Comparison of ENCODE assay signal across 1 cellular context in the genomic region with DNA sequence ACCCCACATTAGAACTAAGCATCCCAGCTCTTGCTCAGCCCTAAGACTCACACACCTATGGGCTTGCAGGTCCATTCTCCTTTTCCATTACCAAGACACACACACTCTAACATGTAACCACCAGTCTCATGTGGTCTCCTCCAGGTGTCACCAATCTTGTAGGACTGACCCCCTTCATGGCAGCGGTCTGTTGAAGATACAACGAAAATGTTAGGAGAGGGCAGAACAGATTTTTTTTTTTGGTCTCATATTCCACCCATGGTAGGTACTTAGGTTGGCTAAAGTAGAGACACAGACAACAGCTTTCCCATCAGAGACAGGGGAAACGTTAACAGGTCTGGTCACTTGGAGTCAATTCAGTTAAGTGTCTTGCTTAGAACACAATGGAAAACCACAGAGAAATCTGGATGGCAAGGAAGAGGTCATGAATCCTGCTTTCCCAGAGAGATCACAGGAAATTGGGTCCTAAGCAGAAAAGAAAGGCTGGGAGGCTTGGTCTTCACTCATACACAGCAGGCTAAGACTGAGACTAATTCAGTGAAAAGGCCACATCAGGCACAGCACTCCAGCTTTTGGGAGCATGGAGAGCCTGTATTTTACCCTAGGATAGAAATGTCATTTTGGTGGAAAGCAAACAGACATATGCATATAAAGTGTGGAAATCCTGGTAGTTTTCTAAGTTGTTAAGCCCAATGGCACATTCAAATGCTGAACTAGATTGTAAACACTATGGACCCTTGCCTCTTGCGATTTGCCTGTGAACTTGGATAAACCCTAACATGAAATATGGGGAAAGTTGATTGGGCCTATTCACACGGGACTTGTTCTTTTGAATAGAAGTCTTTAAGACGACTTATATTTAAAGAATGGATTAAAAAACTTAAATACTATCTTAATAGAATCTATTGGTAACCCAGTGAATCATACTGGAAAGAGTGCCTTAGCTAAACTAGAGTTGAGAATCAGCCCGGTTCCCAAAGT.
TF ChIP-seq lines count a peak whose summit lies in the region.

No MANE protein-coding gene starts in this region.

TF ChIP-seq in HepG2, 621 proteins besides CTCF, POLR2A, EP300 and RAD21 (continued from another document):
- TF ChIP-seq, protein P1, sequence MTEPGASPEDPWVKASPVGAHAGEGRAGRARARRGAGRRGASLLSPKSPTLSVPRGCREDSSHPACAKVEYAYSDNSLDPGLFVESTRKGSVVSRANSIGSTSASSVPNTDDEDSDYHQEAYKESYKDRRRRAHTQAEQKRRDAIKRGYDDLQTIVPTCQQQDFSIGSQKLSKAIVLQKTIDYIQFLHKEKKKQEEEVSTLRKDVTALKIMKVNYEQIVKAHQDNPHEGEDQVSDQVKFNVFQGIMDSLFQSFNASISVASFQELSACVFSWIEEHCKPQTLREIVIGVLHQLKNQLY (CRISPR knock-in tag; IDR thresholded peaks at IDR 0.05), result no peak
- peak; percentile 86; the same call in 1 of the 2 replicates for TF ChIP-seq SSRP1 (CRISPR knock-in tag; IDR thresholded peaks at IDR 0.05)
- no peak for TF ChIP-seq ZKSCAN5 (CRISPR knock-in tag; IDR thresholded peaks at IDR 0.05)
- TF ChIP-seq, protein P2, sequence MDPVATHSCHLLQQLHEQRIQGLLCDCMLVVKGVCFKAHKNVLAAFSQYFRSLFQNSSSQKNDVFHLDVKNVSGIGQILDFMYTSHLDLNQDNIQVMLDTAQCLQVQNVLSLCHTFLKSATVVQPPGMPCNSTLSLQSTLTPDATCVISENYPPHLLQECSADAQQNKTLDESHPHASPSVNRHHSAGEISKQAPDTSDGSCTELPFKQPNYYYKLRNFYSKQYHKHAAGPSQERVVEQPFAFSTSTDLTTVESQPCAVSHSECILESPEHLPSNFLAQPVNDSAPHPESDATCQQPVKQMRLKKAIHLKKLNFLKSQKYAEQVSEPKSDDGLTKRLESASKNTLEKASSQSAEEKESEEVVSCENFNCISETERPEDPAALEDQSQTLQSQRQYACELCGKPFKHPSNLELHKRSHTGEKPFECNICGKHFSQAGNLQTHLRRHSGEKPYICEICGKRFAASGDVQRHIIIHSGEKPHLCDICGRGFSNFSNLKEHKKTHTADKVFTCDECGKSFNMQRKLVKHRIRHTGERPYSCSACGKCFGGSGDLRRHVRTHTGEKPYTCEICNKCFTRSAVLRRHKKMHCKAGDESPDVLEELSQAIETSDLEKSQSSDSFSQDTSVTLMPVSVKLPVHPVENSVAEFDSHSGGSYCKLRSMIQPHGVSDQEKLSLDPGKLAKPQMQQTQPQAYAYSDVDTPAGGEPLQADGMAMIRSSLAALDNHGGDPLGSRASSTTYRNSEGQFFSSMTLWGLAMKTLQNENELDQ (CRISPR knock-in tag; IDR thresholded peaks at IDR 0.05; ENCODE audit: borderline replicate concordance), result no peak
- no peak for TF ChIP-seq AKAP8 (CRISPR knock-in tag; IDR thresholded peaks at IDR 0.05)
- TF ChIP-seq ZNF225 (CRISPR knock-in tag; IDR thresholded peaks at IDR 0.05), result no peak
- TF ChIP-seq GTF3A (CRISPR knock-in tag; conservative IDR thresholded peaks at IDR 0.05), result no peak
- no peak for TF ChIP-seq ZNF772 (CRISPR knock-in tag; IDR thresholded peaks at IDR 0.05)
- peak; percentile 43; the same call in 1 of the 2 replicates for TF ChIP-seq KMT2B (CRISPR knock-in tag; IDR thresholded peaks at IDR 0.05)
- TF ChIP-seq ZNF33A (CRISPR knock-in tag; IDR thresholded peaks at IDR 0.05; ENCODE audit: borderline replicate concordance), result no peak
- TF ChIP-seq ATF7-NPFF (CRISPR knock-in tag; IDR thresholded peaks at IDR 0.05; ENCODE audit: low read depth), result no peak
- TF ChIP-seq ZMYM3 (CRISPR knock-in tag; IDR thresholded peaks at IDR 0.05), result no peak
- TF ChIP-seq ZNF775 (CRISPR knock-in tag; IDR thresholded peaks at IDR 0.05; ENCODE audit: borderline replicate concordance), result no peak
- no peak for TF ChIP-seq ZNF530 (CRISPR knock-in tag; IDR thresholded peaks at IDR 0.05; ENCODE audit: low read depth)
- no peak for TF ChIP-seq ZNF101 (CRISPR knock-in tag; IDR thresholded peaks at IDR 0.05; ENCODE audit: borderline replicate concordance, low read depth)
- TF ChIP-seq FOSL1 (CRISPR knock-in tag; IDR thresholded peaks at IDR 0.05; ENCODE audit: borderline replicate concordance), result no peak
- TF ChIP-seq ZBTB21 (CRISPR knock-in tag; IDR thresholded peaks at IDR 0.05), result no peak
- 0 out of 2 replicates have a peak, but pooled peaks have one; percentile 12 for TF ChIP-seq FOXJ3 (CRISPR knock-in tag; IDR thresholded peaks at IDR 0.05; ENCODE audit: borderline replicate concordance)
